12 cellular contexts compared by ENCODE assay signal in genomic region chr5:146173597-146173996, GRCh38. TPM values are rescaled to one million over a fixed set of nuclear protein-coding genes. Genes with fewer than 3 reads are reported as not detected.
DNase-seq lines count a peak whose midpoint lies in the region; ATAC-seq, FAIRE-seq and TF ChIP-seq lines count a peak whose summit lies in the region.
"Had no signal": no experiment of that assay in that cellular context is flagged by ENCODE, and none has a peak within 500 bp of the region (broad histone marks: within the 10 kb centered on the region; RNA-seq: fewer than 3 reads in every experiment).

No MANE protein-coding gene starts in this region.

- no peaks in the 10 kb centered on the region for H3K9me3 ChIP-seq in MM.1S (replicated peaks; ENCODE audit: insufficient read depth, low read length)
- H3K9me3 ChIP-seq: SK-N-SH had no signal

- intact Hi-C loops in left ventricle myocardium superior (cut with micrococcal nuclease) = no loop called here

- no peaks in the 10 kb centered on the region for H3K9me2 ChIP-seq in MM.1S (replicated peaks; ENCODE audit: insufficient read depth, low read length)
- H3K9me2 ChIP-seq: SK-N-SH had no signal

- peaks cover 18% of the 10 kb centered on the region for H3K36me3 ChIP-seq in MM.1S (replicated peaks; ENCODE audit: insufficient read depth, low read length)

- H3K27me3 ChIP-seq in MM.1S (replicated peaks; ENCODE audit: insufficient read depth, low read length) = no peaks in the 10 kb centered on the region

- H3K4me3 ChIP-seq in MM.1S (ENCODE audit: low read length) = no peak overlapping the region
- H3K4me3 ChIP-seq: coronary artery had no signal

- peaks cover 14% of the 10 kb centered on the region for H3K4me1 ChIP-seq in MM.1S (ENCODE audit: low read length)

- in situ Hi-C loops in GM13976 (cut with MboI; ENCODE audit: low sequenced_read_pairs, unreplicated experiment) = no loop called here

- H3K79me2 ChIP-seq in MM.1S (ENCODE audit: low read length) = peaks cover 18% of the 10 kb centered on the region

- H3K4me2 ChIP-seq in MM.1S (ENCODE audit: low read depth, low read length) = peak overlapping the region; percentile 17
- H3K4me2 ChIP-seq: SK-N-SH had no signal

- TF ChIP-seq CTCF in GM13976 (IDR thresholded peaks at IDR 0.05; ENCODE audit: borderline replicate concordance, control extremely low read depth, extremely low read depth, insufficient read depth, missing control alignments) (no peak), MM.1S (IDR thresholded peaks at IDR 0.05; ENCODE audit: low read length) (no peak)

- DNase-seq in GM13976 (ENCODE audit: low spot score) (peak; percentile 55), MM.1S (peak; percentile 78), left ventricle myocardium superior (no peak), RCC 7860 (ENCODE audit: low spot score) (no peak)
- no peak for DNase-seq in activated CD4-positive, CD25-positive, alpha-beta regulatory T cell (lab: John Stamatoyannopoulos, UW)
- no peak for DNase-seq in stimulated activated CD4-positive, alpha-beta T cell treated with anti-CD3 and anti-CD28 coated beads, Interleukin-12 subunit alpha, Interleukin-12 subunit beta, amount 100 ng/mL, for 4 hours
- DNase-seq: NCI-H2029 treated with DMSO at 0.1 percent for 48 hours, SK-N-SH had no signal

- H4K20me1 ChIP-seq in MM.1S (ENCODE audit: insufficient read depth, low read length) = no peaks in the 10 kb centered on the region

- no peak overlapping the region for H3K9ac ChIP-seq in MM.1S (ENCODE audit: low read length)
- H3K9ac ChIP-seq: SK-N-SH had no signal

- H2AFZ ChIP-seq in MM.1S (ENCODE audit: low read length) = no peak overlapping the region

- H3K27ac ChIP-seq in MM.1S (ENCODE audit: low read length) = peak overlapping the region; percentile 9; the same call in 1 of the 2 replicates
- H3K27ac ChIP-seq: coronary artery had no signal

- no peak for FAIRE-seq in RCC 7860 (lab: Jason Lieb, UNC)

- H3F3A ChIP-seq in MM.1S (ENCODE audit: insufficient read depth, low read length) = peaks cover 12% of the 10 kb centered on the region

- ATAC-seq in GM19395 (IDR thresholded peaks at IDR 0.05; ENCODE audit: unreplicated experiment) (peak; percentile 95), HG02885 (IDR thresholded peaks at IDR 0.05; ENCODE audit: poor library complexity, unreplicated experiment) (peak; percentile 96), left ventricle myocardium superior (no peak)
- ATAC-seq: natural killer cell treated with Interleukin-12 subunit alpha and Interleukin-12 subunit beta and Interleukin-15 and Interleukin-18, amount 100 ng/mL, for 72 hours had no signal

RNA-seq across cellular contexts. Expression of gene LARS1, which starts 8.9 kb away (rescaled TPM):
- total RNA-seq in left ventricle myocardium superior = 99.1 TPM

RNA-seq across cellular contexts. Expression of gene RBM27, which starts 29.8 kb away (rescaled TPM):
- total RNA-seq in left ventricle myocardium superior = 16.7 TPM

Comparison
In these comparisons a context has a peak if more than half of its experiments do, and no peak if none do; other contexts are left out.
1. DNase-seq: peak in GM13976 (single experiment) and MM.1S (single experiment); none in activated CD4-positive, CD25-positive, alpha-beta regulatory T cell (0 of 4), stimulated activated CD4-positive, alpha-beta T cell treated with anti-CD3 and anti-CD28 coated beads, Interleukin-12 subunit alpha, Interleukin-12 subunit beta, amount 100 ng/mL, for 4 hours (single experiment), left ventricle myocardium superior (single experiment) and RCC 7860 (single experiment).